8 cellular contexts compared by ENCODE assay signal in the genomic region with DNA sequence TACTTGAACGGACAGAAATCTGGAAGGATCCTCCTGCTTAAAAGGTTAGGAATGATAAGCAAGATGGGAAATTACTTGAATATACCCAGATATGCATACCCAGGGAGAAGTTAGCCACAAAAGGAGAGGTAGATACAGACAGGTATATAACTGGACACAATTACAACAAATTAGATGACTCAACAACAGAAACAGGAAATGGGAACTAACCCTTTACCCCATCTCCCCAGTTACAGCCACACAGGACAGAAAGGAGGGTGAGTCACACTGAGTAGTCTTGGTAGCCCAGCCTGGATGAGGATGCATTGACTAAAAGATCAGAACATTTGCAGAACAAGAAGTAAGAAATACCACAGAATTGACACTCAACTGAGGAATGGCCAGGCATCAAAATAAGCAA.
DNase-seq lines count a peak whose midpoint lies in the region; ATAC-seq and TF ChIP-seq lines count a peak whose summit lies in the region.

No MANE protein-coding gene starts in this region.

- intact Hi-C loops in thyroid gland (cut with DNase I): no loop called here

- peak; percentile 83 for DNase-seq in CD1c-positive myeloid dendritic cell (ENCODE audit: extremely low spot score)
- no peak for DNase-seq in T-helper 17 cell
- DNase-seq in lung (ENCODE audit: low spot score): no peak
- no peak for DNase-seq in NCI-H146 treated with DMSO at 0.1 percent for 48 hours (lab: John Stamatoyannopoulos, UW; ENCODE audit: unreplicated experiment)
- no peak for DNase-seq in superior temporal gyrus (ENCODE audit: extremely low spot score)
- DNase-seq in thyroid gland: no peak

- no peak overlapping the region for H3K4me3 Mint-ChIP-seq in T-helper 17 cell

- H3K27me3 ChIP-seq in lung (ENCODE audit: control insufficient read depth, insufficient read depth): no peaks in the 10 kb centered on the region
- H3K27me3 ChIP-seq in thyroid gland: no peaks in the 10 kb centered on the region

- H3K27me3 Mint-ChIP-seq in T-helper 17 cell: no peaks in the 10 kb centered on the region

- ATAC-seq in GM19455 (IDR thresholded peaks at IDR 0.05; ENCODE audit: unreplicated experiment): peak; percentile 87
- peak; percentile 98 for ATAC-seq in HG03354 (IDR thresholded peaks at IDR 0.05; ENCODE audit: poor library complexity, severe bottlenecking, unreplicated experiment)
- ATAC-seq in T-helper 17 cell: peak; percentile 54
- ATAC-seq in lung (ENCODE audit: insufficient read depth, low FRiP score): peak; percentile 70

- H3K27ac ChIP-seq in lung (ENCODE audit: low read depth in 1 of 2, low read length in 1 of 2) (no peak overlapping the region), thyroid gland (no peak overlapping the region)

- no peaks in the 10 kb centered on the region for H3K36me3 ChIP-seq in lung (ENCODE audit: control insufficient read depth in 2 of 2, insufficient read depth in 2 of 2, low read length in 2 of 2)
- no peaks in the 10 kb centered on the region for H3K36me3 ChIP-seq in thyroid gland

- H3K36me3 Mint-ChIP-seq in T-helper 17 cell (ENCODE audit: low read depth): no peaks in the 10 kb centered on the region

- TF ChIP-seq CTCF in lung (IDR thresholded peaks at IDR 0.05; ENCODE audit: control extremely low read depth, extremely low read depth) (no peak), thyroid gland (IDR thresholded peaks at IDR 0.05) (no peak)

- H3K4me1 ChIP-seq in lung (ENCODE audit: control insufficient read depth in 2 of 2, insufficient read depth in 2 of 2, low read length in 2 of 2) (no peaks in the 10 kb centered on the region), thyroid gland (no peaks in the 10 kb centered on the region)

- no peaks in the 10 kb centered on the region for H3K9me3 ChIP-seq in T-helper 17 cell (ENCODE audit: control insufficient read depth, low read length, poor library complexity, severe bottlenecking)
- no peaks in the 10 kb centered on the region for H3K9me3 ChIP-seq in lung (ENCODE audit: control insufficient read depth in 2 of 2, insufficient read depth in 1 of 2, low read length in 1 of 2)
- no peaks in the 10 kb centered on the region for H3K9me3 ChIP-seq in thyroid gland

- H3K27ac Mint-ChIP-seq in T-helper 17 cell: no peak overlapping the region

- WGBS in lung, 2 donors: 61 to 78% methylated on average over 1 of the region's 1 CpG
- 23 to 36% methylated on average over 1 of the region's 1 CpG for WGBS in thyroid gland, 2 donors

- H3K4me3 ChIP-seq in lung (no peak overlapping the region), thyroid gland (replicated peaks in 1 of 3) (no peak overlapping the region)

- no peaks in the 10 kb centered on the region for H3K4me1 Mint-ChIP-seq in T-helper 17 cell

- no peak for TF ChIP-seq POLR2A in thyroid gland (IDR thresholded peaks at IDR 0.05)
